In the genomic region with DNA sequence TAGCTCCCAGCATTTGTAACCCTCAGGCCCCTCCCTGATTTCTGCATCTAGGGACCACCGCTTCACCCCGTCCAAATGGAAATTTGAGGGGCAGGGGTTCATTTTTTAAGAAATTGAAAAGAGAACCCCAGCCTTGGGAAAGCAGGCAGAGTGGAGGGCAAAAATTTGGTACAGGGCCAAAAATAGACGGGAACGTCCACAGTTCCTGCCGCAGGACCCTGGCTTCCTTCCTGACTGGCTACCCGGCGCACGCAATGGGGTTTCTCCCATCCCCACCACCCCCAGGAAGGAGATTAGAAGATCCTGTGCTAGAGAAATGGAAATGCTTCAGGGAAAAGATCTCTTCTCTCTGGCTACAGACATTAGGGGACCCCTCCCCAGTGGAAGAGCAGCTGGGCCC, we compare ENCODE assay signal across 23 cellular contexts. TPM values are rescaled to one million over a fixed set of nuclear protein-coding genes. Genes with fewer than 3 reads are reported as not detected.
"Had no signal": no experiment of that assay in that cellular context is flagged by ENCODE, and none has a peak within 500 bp of the region (broad histone marks: within the 10 kb centered on the region; RNA-seq: fewer than 3 reads in every experiment).

No MANE protein-coding gene starts in this region.

- H3K27me3 ChIP-seq: esophagus muscularis mucosa, gastrocnemius medialis, heart right ventricle, neutrophil, right lobe of liver, transverse colon had no signal

- H3K36me3 Mint-ChIP-seq: natural killer cell treated with Interleukin-12 subunit alpha and Interleukin-12 subunit beta and Interleukin-15 and Interleukin-18, amount 100 ng/mL, for 72 hours; stimulated activated naive B cell treated with anti-CD40 and anti-IgM and Interleukin-4, amounts not matched to agents 10 μg/mL and 1 μg/mL and 100 μg/mL, for 72 hours had no signal

- H3K9me3 ChIP-seq: esophagus muscularis mucosa, gastrocnemius medialis, heart right ventricle, mucosa of descending colon, neutrophil, psoas muscle, right lobe of liver, thoracic aorta, transverse colon had no signal

- H3K4me1 ChIP-seq: gastrocnemius medialis, psoas muscle, transverse colon had no signal

- H3K27ac ChIP-seq: epithelial cell of prostate, esophagus muscularis mucosa, gastrocnemius medialis, heart right ventricle, neutrophil, psoas muscle, right lobe of liver, thoracic aorta, transverse colon had no signal

- DNase-seq: effector memory CD4-positive, alpha-beta T cell; gastrocnemius medialis; heart right ventricle; hypothalamus; kidney glomerular epithelial cell; mucosa of descending colon; psoas muscle; retina; right lobe of liver; stimulated activated CD4-positive, alpha-beta T cell treated with anti-CD3 and anti-CD28 coated beads, Interleukin-4, amount 100 ng/mL, for 1 hour; stimulated activated naive B cell treated with anti-CD40 and anti-IgM and Interleukin-4, amounts not matched to agents 10 μg/mL and 1 μg/mL and 100 μg/mL, for 72 hours; stimulated activated naive CD8-positive, alpha-beta T cell treated with anti-CD3 and anti-CD28 coated beads, Interleukin-15, amount 100 ng/mL, for 72 hours; substantia nigra; transverse colon had no signal

- H3K27me3 Mint-ChIP-seq: natural killer cell treated with Interleukin-12 subunit alpha and Interleukin-12 subunit beta and Interleukin-15 and Interleukin-18, amount 100 ng/mL, for 72 hours; stimulated activated naive CD8-positive, alpha-beta T cell treated with anti-CD3 and anti-CD28 coated beads, Interleukin-15, amount 100 ng/mL, for 72 hours had no signal

- H3K9me3 Mint-ChIP-seq: natural killer cell treated with Interleukin-12 subunit alpha and Interleukin-12 subunit beta and Interleukin-15 and Interleukin-18, amount 100 ng/mL, for 72 hours; stimulated activated naive B cell treated with anti-CD40 and anti-IgM and Interleukin-4, amounts not matched to agents 10 μg/mL and 1 μg/mL and 100 μg/mL, for 72 hours; stimulated activated naive CD8-positive, alpha-beta T cell treated with anti-CD3 and anti-CD28 coated beads, Interleukin-15, amount 100 ng/mL, for 72 hours had no signal

- H3K36me3 ChIP-seq: esophagus muscularis mucosa, gastrocnemius medialis, heart right ventricle, neutrophil, right lobe of liver, thoracic aorta, transverse colon had no signal

- ATAC-seq: gastrocnemius medialis; heart right ventricle; mucosa of descending colon; natural killer cell treated with Interleukin-12 subunit alpha and Interleukin-12 subunit beta and Interleukin-15 and Interleukin-18, amount 100 ng/mL, for 72 hours; psoas muscle; right lobe of liver; stimulated activated naive B cell treated with anti-CD40 and anti-IgM and Interleukin-4, amounts not matched to agents 10 μg/mL and 1 μg/mL and 100 μg/mL, for 72 hours; stimulated activated naive CD8-positive, alpha-beta T cell treated with anti-CD3 and anti-CD28 coated beads, Interleukin-15, amount 100 ng/mL, for 72 hours had no signal

- H3K4me3 Mint-ChIP-seq: natural killer cell treated with Interleukin-12 subunit alpha and Interleukin-12 subunit beta and Interleukin-15 and Interleukin-18, amount 100 ng/mL, for 72 hours; stimulated activated naive B cell treated with anti-CD40 and anti-IgM and Interleukin-4, amounts not matched to agents 10 μg/mL and 1 μg/mL and 100 μg/mL, for 72 hours; stimulated activated naive CD8-positive, alpha-beta T cell treated with anti-CD3 and anti-CD28 coated beads, Interleukin-15, amount 100 ng/mL, for 72 hours had no signal

- H3K4me3 ChIP-seq: esophagus muscularis mucosa, gastrocnemius medialis, heart right ventricle, mucosa of descending colon, psoas muscle, right lobe of liver, thoracic aorta, transverse colon had no signal

- H3K27ac Mint-ChIP-seq: stimulated activated naive B cell treated with anti-CD40 and anti-IgM and Interleukin-4, amounts not matched to agents 10 μg/mL and 1 μg/mL and 100 μg/mL, for 72 hours had no signal

RNA-seq across cellular contexts. Expression of a gene that starts 20.9 kb away (rescaled TPM):
- total RNA-seq: fibroblast of villous mesenchyme, heart right ventricle, lower leg skin, osteoblast, psoas muscle, thoracic aorta, ureter had no signal
